Comparison of ENCODE assay signal across 14 cellular contexts in the genomic region with DNA sequence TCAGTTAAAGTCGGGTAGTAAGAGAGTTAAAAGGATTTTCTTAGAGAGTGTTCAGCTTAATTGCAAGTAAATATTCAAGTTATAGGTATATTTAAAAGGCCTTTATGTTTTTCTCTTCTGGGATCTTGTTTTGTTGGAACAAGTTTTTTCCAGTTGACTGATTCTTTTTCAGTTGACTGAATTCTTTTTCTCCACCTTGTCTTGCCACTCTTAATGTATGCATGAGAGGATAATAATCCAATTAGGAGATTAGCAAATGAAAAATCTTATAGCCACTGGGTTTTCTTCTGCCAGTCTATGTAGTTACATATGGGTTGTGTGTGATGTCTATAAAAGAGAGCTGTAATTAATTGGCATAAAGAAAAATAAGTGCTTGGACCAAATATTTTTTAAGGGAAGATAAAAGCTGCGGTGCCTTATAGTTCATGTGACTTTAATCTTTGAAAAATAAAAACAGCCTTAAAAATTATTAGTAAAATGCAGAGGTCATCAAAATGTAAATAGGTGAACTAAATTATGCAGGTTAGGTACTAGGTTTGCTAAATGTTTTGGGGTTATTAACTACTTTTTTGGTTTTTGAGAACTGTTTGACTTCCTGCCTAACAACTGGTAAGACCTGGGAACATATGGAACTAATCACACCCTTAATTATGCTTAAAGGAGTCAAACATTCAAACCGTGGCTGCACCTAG.
A peak's percentile ranks its signal among the peaks of the same experiment; 100 is the strongest.
DNase-seq lines count a peak whose midpoint lies in the region; ATAC-seq, FAIRE-seq and TF ChIP-seq lines count a peak whose summit lies in the region.
"Had no signal": no experiment of that assay in that cellular context is flagged by ENCODE, and none has a peak within 500 bp of the region (broad histone marks: within the 10 kb centered on the region; RNA-seq: fewer than 3 reads in every experiment).

No MANE protein-coding gene starts in this region.

- TF ChIP-seq CTCF in D721Med (IDR thresholded peaks at IDR 0.05; ENCODE audit: insufficient read depth, missing control alignments) (no peak), IMR-90 (conservative IDR thresholded peaks at IDR 0.05; ENCODE audit: low read depth, low read length) (no peak), K562 (IDR thresholded peaks at IDR 0.05 in 2 of 3, conservative IDR thresholded peaks at IDR 0.05 in 1 of 3; ENCODE audit: insufficient read depth in 2 of 3, low read depth in 1 of 3, low read length in 3 of 3) (no peak), retinal pigment epithelial cell (conservative IDR thresholded peaks at IDR 0.05; ENCODE audit: low read depth, low read length) (no peak)

- TF ChIP-seq RAD21 in IMR-90 (IDR thresholded peaks at IDR 0.05; ENCODE audit: low read length) (no peak), K562 (CRISPR knock-in tag; conservative IDR thresholded peaks at IDR 0.05 in 1 of 2, IDR thresholded peaks at IDR 0.05 in 1 of 2) (no peak)

- no peak for TF ChIP-seq EP300 in K562 (IDR thresholded peaks at IDR 0.05; ENCODE audit: low read length)

- H4K20me1 ChIP-seq in IMR-90 (ENCODE audit: insufficient read depth, low read length): no peaks in the 10 kb centered on the region
- no peaks in the 10 kb centered on the region for H4K20me1 ChIP-seq in K562 (replicated peaks; ENCODE audit: control insufficient read depth, insufficient read depth, low read length)
- H4K20me1 ChIP-seq: BLaER1 had no signal

- H3K27ac ChIP-seq in IMR-90 (ENCODE audit: insufficient read depth, low read length) (no peak overlapping the region), K562 (ENCODE audit: extremely low read depth, low read depth, low read length) (no peak overlapping the region)
- H3K27ac ChIP-seq: BLaER1 had no signal

- H3K4me1 ChIP-seq in IMR-90 (ENCODE audit: control insufficient read depth, insufficient read depth, low read length) (no peaks in the 10 kb centered on the region; the same call in none of the 2 replicates), K562 (replicated peaks in 1 of 2; ENCODE audit: control insufficient read depth in 2 of 2, insufficient read depth in 2 of 2, low read length in 2 of 2) (no peaks in the 10 kb centered on the region)
- H3K4me1 ChIP-seq: BLaER1, HAP-1 had no signal

- no peak overlapping the region for H4K91ac ChIP-seq in IMR-90 (ENCODE audit: insufficient read depth, low read depth, low read length)

- H3K9me1 ChIP-seq in IMR-90 (ENCODE audit: insufficient read depth, low read length) (no peaks in the 10 kb centered on the region), K562 (ENCODE audit: control insufficient read depth, insufficient read depth, low read length) (no peaks in the 10 kb centered on the region)

- no peak overlapping the region for H2BK5ac ChIP-seq in IMR-90 (ENCODE audit: low read depth, low read length, poor library complexity, severe bottlenecking)

- no peak overlapping the region for H3K18ac ChIP-seq in IMR-90 (ENCODE audit: low read depth, low read length)

- no peak for DNase-seq in D721Med (ENCODE audit: insufficient read length, low spot score)
- no peak for DNase-seq in IMR-90
- DNase-seq in K562 (ENCODE audit: extremely low read depth in 1 of 4, low spot score in 3 of 4): no peak
- peak; percentile 56 for DNase-seq in retinal pigment epithelial cell (ENCODE audit: low read depth)
- DNase-seq in effector CD4-positive, alpha-beta T cell: no peak
- DNase-seq: CD4-positive, alpha-beta memory T cell; DMS79 treated with DMSO at 0.1 percent for 48 hours; GF-D8 had no signal

- intact Hi-C loops in IMR-90 (cut with micrococcal nuclease) (no loop called here), K562 (cut with micrococcal nuclease) (no loop called here)

- H2BK120ac ChIP-seq in IMR-90 (ENCODE audit: low read depth, low read length): no peak overlapping the region

- ATAC-seq in IMR-90 (ENCODE audit: low read depth): no peak
- no peak for ATAC-seq in K562
- ATAC-seq in HG02798 (IDR thresholded peaks at IDR 0.05; ENCODE audit: poor library complexity, unreplicated experiment): no peak
- no peak for ATAC-seq in HG02840 (IDR thresholded peaks at IDR 0.05; ENCODE audit: low FRiP score, unreplicated experiment)

- CTCF ChIA-PET in IMR-90 (lab: Yijun Ruan, JAX): no interaction called here
- CTCF ChIA-PET in K562 (lab: Yijun Ruan, JAX; ENCODE audit: low intra/inter-chr PET ratio): no interaction called here

- no peaks in the 10 kb centered on the region for H3K79me1 ChIP-seq in IMR-90 (ENCODE audit: low read depth in 1 of 2, low read length in 2 of 2)

- H3K9ac ChIP-seq in IMR-90 (ENCODE audit: low read depth, low read length) (no peak overlapping the region), K562 (ENCODE audit: insufficient read depth in 1 of 2, low read depth in 2 of 2, low read length in 2 of 2) (no peak overlapping the region)
- H3K9ac ChIP-seq: BLaER1 had no signal

- no peak for TF ChIP-seq POLR2A in IMR-90 (IDR thresholded peaks at IDR 0.05; ENCODE audit: low read depth, low read length)
- TF ChIP-seq POLR2A in K562 (conservative IDR thresholded peaks at IDR 0.05): no peak

- dilution Hi-C loops in IMR-90 (cut with HindIII; ENCODE audit: low sequenced_read_pairs, unreplicated experiment): no loop called here

- no peak overlapping the region for H3K23ac ChIP-seq in IMR-90 (ENCODE audit: low read depth, low read length)

- no peak overlapping the region for H2AK5ac ChIP-seq in IMR-90 (ENCODE audit: low read depth, low read length)

- H3K27me3 ChIP-seq in IMR-90 (ENCODE audit: control insufficient read depth, insufficient read depth, low read length) (no peaks in the 10 kb centered on the region), K562 (ENCODE audit: control insufficient read depth in 2 of 2, insufficient read depth in 2 of 2, low read length in 2 of 2) (no peaks in the 10 kb centered on the region)
- H3K27me3 ChIP-seq: BLaER1 had no signal

- no TSS peak for BruUV-seq in IMR-90 (replicated peaks; lab: Mats Ljungman, UMichigan)
- BruUV-seq in K562 (replicated peaks; lab: Mats Ljungman, UMichigan): no TSS peak

- in situ Hi-C loops in IMR-90 (cut with MboI; ENCODE audit: low sequenced_read_pairs) (no loop called here), K562 (cut with MboI) (no loop called here)

- H2AK9ac ChIP-seq in IMR-90 (replicated peaks; ENCODE audit: low read depth, low read length, poor library complexity): no peak overlapping the region

- H2BK20ac ChIP-seq in IMR-90 (ENCODE audit: low read depth, low read length): no peak overlapping the region

- H2AFZ ChIP-seq in IMR-90 (replicated peaks; ENCODE audit: low read length, poor library complexity) (no peak overlapping the region), K562 (ENCODE audit: low read depth, low read length) (no peak overlapping the region)

- no peak overlapping the region for H3K56ac ChIP-seq in IMR-90 (ENCODE audit: extremely low read depth, insufficient read depth, low read length)

- FAIRE-seq in D721Med (lab: Jason Lieb, UNC) (peak; percentile 44), K562 (lab: Jason Lieb, UNC) (no peak)
- FAIRE-seq: A204.1, GM19239 had no signal

- H3K4me2 ChIP-seq in IMR-90 (ENCODE audit: low read depth, low read length): no peak overlapping the region
- no peak overlapping the region for H3K4me2 ChIP-seq in K562 (ENCODE audit: insufficient read depth, low read length)
- H3K4me2 ChIP-seq: BLaER1 had no signal

- H3K4ac ChIP-seq in IMR-90 (ENCODE audit: low read depth, low read length): no peak overlapping the region

- no peak overlapping the region for H2BK15ac ChIP-seq in IMR-90 (ENCODE audit: low read depth, low read length)

- H4K8ac ChIP-seq in IMR-90 (ENCODE audit: low read depth in 2 of 2, low read length in 2 of 2): no peak overlapping the region

- no peaks in the 10 kb centered on the region for H3K79me2 ChIP-seq in K562 (ENCODE audit: control insufficient read depth, insufficient read depth, low read length)

- H3K9me3 ChIP-seq in IMR-90 (ENCODE audit: control insufficient read depth, insufficient read depth, low read length): no peaks in the 10 kb centered on the region
- no peaks in the 10 kb centered on the region for H3K9me3 ChIP-seq in K562 (replicated peaks; ENCODE audit: control insufficient read depth, insufficient read depth, low read depth, low read length)
- H3K9me3 ChIP-seq: BLaER1, HAP-1 had no signal

- no peak overlapping the region for H3K14ac ChIP-seq in IMR-90 (replicated peaks; ENCODE audit: low read depth, low read length)

- no peak overlapping the region for H3K4me3 ChIP-seq in IMR-90 (ENCODE audit: insufficient read depth, low read depth, low read length)
- H3K4me3 ChIP-seq in K562: no peak overlapping the region
- no peak overlapping the region for H3K4me3 ChIP-seq in retinal pigment epithelial cell (ENCODE audit: low read length)
- H3K4me3 ChIP-seq: BLaER1, HAP-1 had no signal

- H3K36me3 ChIP-seq in IMR-90 (ENCODE audit: control insufficient read depth, insufficient read depth, low read length) (no peaks in the 10 kb centered on the region), K562 (ENCODE audit: control insufficient read depth, insufficient read depth, low read length) (no peaks in the 10 kb centered on the region)
- H3K36me3 ChIP-seq: BLaER1, HAP-1 had no signal

- no CpG with 5 or more reads among the region's 3 CpGs for WGBS in IMR-90 (ENCODE audit: extremely low coverage in 2 of 2, insufficient read length in 1 of 2), 2 experiments
- WGBS in K562 (ENCODE audit: insufficient coverage, low coverage, missing lambda C conversion rate): 0% methylated on average over 3 of the region's 3 CpGs

- POLR2A ChIA-PET in IMR-90 (lab: Charles Lee; ENCODE audit: unreplicated experiment): no interaction called here
- POLR2A ChIA-PET in K562 (lab: Yijun Ruan, JAX): no interaction called here

- no peak overlapping the region for H4K5ac ChIP-seq in IMR-90 (ENCODE audit: low read depth, low read length)

TF ChIP-seq in IMR-90, 13 proteins besides CTCF, POLR2A, EP300 and RAD21:
- TF ChIP-seq RCOR1 (IDR thresholded peaks at IDR 0.05; ENCODE audit: insufficient replicate concordance, low read length) (no peak), MAFK (IDR thresholded peaks at IDR 0.05; ENCODE audit: low read depth, low read length) (peak; percentile 61)

TF ChIP-seq in K562, 482 proteins besides CTCF, POLR2A, EP300 and RAD21:
- TF ChIP-seq POLR3G (IDR thresholded peaks at IDR 0.05; ENCODE audit: extremely low read depth, insufficient read length, insufficient replicate concordance) (no peak), ZNF316 (IDR thresholded peaks at IDR 0.05) (peak; percentile 20; the same call in 1 of the 2 replicates)
TF ChIP-seq in K562: peak in this region for 1.
